Comparison of ENCODE assay signal across 32 cellular contexts in genomic region chr12:76198839-76199238, GRCh38.
"Had no signal": no experiment of that assay in that cellular context is flagged by ENCODE, and none has a peak within 500 bp of the region (broad histone marks: within the 10 kb centered on the region; RNA-seq: fewer than 3 reads in every experiment).

No MANE protein-coding gene starts in this region.

- H3K27ac ChIP-seq: ascending aorta, brain microvascular endothelial cell, coronary artery, dorsolateral prefrontal cortex, WERI-Rb-1 had no signal

- ATAC-seq: activated CD4-positive, CD25-positive, alpha-beta regulatory T cell treated with anti-CD3 and anti-CD28 coated beads, Interleukin-2, amount 50 U/mL, for 24 hours; activated CD8-positive, alpha-beta T cell treated with anti-CD3 and anti-CD28 coated beads for 36 hours; activated naive CD8-positive, alpha-beta T cell treated with anti-CD3 and anti-CD28 coated beads, Interleukin-2, amount 50 U/mL, for 24 hours; activated T-cell treated with anti-CD3 and anti-CD28 coated beads, Interleukin-2, amount 50 U/mL, for 4 hours; esophagus mucosa; T-helper 17 cell had no signal

- H3K4me3 ChIP-seq: ascending aorta, coronary artery, dorsolateral prefrontal cortex had no signal

- H3K27me3 ChIP-seq: ascending aorta, brain microvascular endothelial cell, dorsolateral prefrontal cortex had no signal

- H3K4me3 Mint-ChIP-seq: activated B cell treated with CpG ODN at 0.5 μM for 24 hours; activated CD8-positive, alpha-beta T cell treated with anti-CD3 and anti-CD28 coated beads for 36 hours; activated naive CD8-positive, alpha-beta T cell treated with anti-CD3 and anti-CD28 coated beads for 36 hours; activated naive CD8-positive, alpha-beta T cell treated with anti-CD3 and anti-CD28 coated beads, Interleukin-2, amount 50 U/mL, for 24 hours; activated T-cell treated with anti-CD3 and anti-CD28 coated beads, Interleukin-2, amount 50 U/mL, for 4 hours; central memory CD8-positive, alpha-beta T cell; dendritic cell treated with granulocyte-macrophage colony-stimulating factor and Interleukin-4, amounts not matched to agents 40 ng/mL and 50 ng/mL, for 4 days; endodermal cell; T-helper 17 cell; T-helper 2 cell treated with Interferon-gamma antibody and Interleukin-4, amounts not matched to agents 5 μg/mL and 100 μg/mL, for 36 hours had no signal

- H3K4me1 ChIP-seq: ascending aorta had no signal

- H3K4me1 Mint-ChIP-seq: activated B cell treated with CpG ODN at 0.5 μM for 24 hours; central memory CD8-positive, alpha-beta T cell; endodermal cell; T-helper 17 cell had no signal

- H3K27ac Mint-ChIP-seq: activated B cell treated with CpG ODN at 0.5 μM for 24 hours; activated CD8-positive, alpha-beta T cell treated with anti-CD3 and anti-CD28 coated beads for 36 hours; activated naive CD8-positive, alpha-beta T cell treated with anti-CD3 and anti-CD28 coated beads for 36 hours; activated naive CD8-positive, alpha-beta T cell treated with anti-CD3 and anti-CD28 coated beads, Interleukin-2, amount 50 U/mL, for 24 hours; activated T-helper 2 cell treated with anti-CD3 and anti-CD28 coated beads, Interferon-gamma antibody, Interleukin-2, Interleukin-4, amounts not matched to agents 10 μg/mL and 5 μg/mL and 100 μg/mL, durations not matched to agents 14 hours and 24 hours and 36 hours; dendritic cell treated with granulocyte-macrophage colony-stimulating factor and Interleukin-4, amounts not matched to agents 40 ng/mL and 50 ng/mL, for 4 days; endodermal cell; T-helper 17 cell; T-helper 2 cell treated with Interferon-gamma antibody and Interleukin-4, amounts not matched to agents 5 μg/mL and 100 μg/mL, for 36 hours had no signal

- DNase-seq: activated B cell treated with CpG ODN at 0.5 μM for 24 hours; activated CD4-positive, alpha-beta T cell treated with anti-CD3 and anti-CD28 coated beads for 48 hours; activated CD4-positive, alpha-beta T cell treated with anti-CD3 and anti-CD28 coated beads, Interleukin-2, amount 50 U/mL, for 1 hour; activated CD4-positive, alpha-beta T cell treated with anti-CD3 and anti-CD28 coated beads, Interleukin-2, amount 50 U/mL, for 48 hours; activated CD8-positive, alpha-beta memory T cell treated with anti-CD3 and anti-CD28 coated beads for 24 hours; activated CD8-positive, alpha-beta T cell treated with anti-CD3 and anti-CD28 coated beads for 36 hours; activated gamma-delta T cell; activated naive CD4-positive, alpha-beta T cell; activated naive CD4-positive, alpha-beta T cell treated with anti-CD3 and anti-CD28 coated beads, Interleukin-2, amount 50 U/mL, for 16 hours; activated naive CD8-positive, alpha-beta T cell treated with anti-CD3 and anti-CD28 coated beads for 36 hours; activated naive CD8-positive, alpha-beta T cell treated with anti-CD3 and anti-CD28 coated beads, Interleukin-2, amount 50 U/mL, for 24 hours; activated T-cell treated with anti-CD3 and anti-CD28 coated beads, Interleukin-2, amount 50 U/mL, for 4 hours; brain microvascular endothelial cell; dorsolateral prefrontal cortex; effector memory CD4-positive, alpha-beta T cell; endodermal cell; foreskin fibroblast; head of caudate nucleus; hypothalamus; T-helper 17 cell; T1000; WERI-Rb-1 had no signal

- H3K36me3 ChIP-seq: ascending aorta, brain microvascular endothelial cell, WERI-Rb-1 had no signal

- FAIRE-seq: bronchial epithelial cell, frontal cortex had no signal
